In the genomic region with DNA sequence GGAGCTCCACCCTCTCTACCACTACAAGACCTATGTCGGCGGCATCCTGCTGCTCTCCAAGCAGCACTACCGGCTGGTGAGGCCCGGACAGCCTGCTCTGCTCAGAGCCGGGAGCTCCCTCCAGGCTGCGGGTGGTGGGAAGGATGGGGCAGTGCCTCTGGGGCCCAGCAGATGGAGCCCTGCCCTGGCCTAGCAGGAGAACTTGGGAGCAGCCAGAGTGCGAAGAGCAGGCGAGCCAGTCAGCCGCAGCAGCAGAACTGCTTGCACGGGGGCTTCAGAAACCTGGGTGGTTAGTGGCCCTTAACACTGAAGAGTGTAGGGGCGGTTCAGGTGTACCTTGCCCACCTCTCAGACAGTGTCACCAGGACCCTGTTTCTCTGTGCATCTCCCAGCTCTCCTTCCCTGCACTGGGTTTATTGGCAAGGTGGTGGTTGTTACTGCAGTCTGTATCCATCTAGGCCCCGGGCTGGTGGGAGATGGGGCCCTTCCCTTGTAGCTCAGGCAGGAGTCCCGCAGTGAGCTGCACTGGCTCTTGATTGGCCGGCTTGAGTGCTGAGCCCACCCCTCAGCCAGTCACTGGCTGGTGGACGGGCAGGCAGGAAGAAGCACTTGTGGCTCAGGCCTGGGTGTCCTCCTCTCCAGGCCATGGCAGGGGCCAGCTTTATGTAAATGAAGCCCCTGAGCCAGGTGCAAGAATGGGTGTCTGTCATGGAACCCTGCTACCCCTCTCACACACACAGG, we compare ENCODE assay signal across 8 cellular contexts. TPM values are rescaled to one million over a fixed set of nuclear protein-coding genes. Genes with fewer than 3 reads are reported as not detected.
A peak's percentile ranks its signal among the peaks of the same experiment; 100 is the strongest.
DNase-seq lines count a peak whose midpoint lies in the region; ATAC-seq and TF ChIP-seq lines count a peak whose summit lies in the region.

No MANE protein-coding gene starts in this region.

- 22 to 29% methylated on average over 15 of the region's 15 CpGs for WGBS in heart right ventricle, 2 donors
- WGBS in psoas muscle, 3 donors: 24 to 30% (median 26%) methylated on average over 14 to 15 of the region's 15 CpGs

- no peak overlapping the region for H3K4me3 ChIP-seq in heart right ventricle
- no peak overlapping the region for H3K4me3 ChIP-seq in psoas muscle

- ATAC-seq in GM19463 (IDR thresholded peaks at IDR 0.05; ENCODE audit: unreplicated experiment) (peak; percentile 58), heart right ventricle (peak; percentile 74 to 89 (median 82)), psoas muscle (peak; percentile 71 to 86 (median 80)), GM21515 (IDR thresholded peaks at IDR 0.05; ENCODE audit: unreplicated experiment) (no peak)
- peak; percentile 75 for ATAC-seq in activated naive CD8-positive, alpha-beta T cell treated with anti-CD3 and anti-CD28 coated beads, Interleukin-2, amount 50 U/mL, for 24 hours

- intact Hi-C loops in heart right ventricle (cut with DNase I) (loop anchor here in 1 of 10 donors (5.0 kb wide), 1 partner anchor 455 kb away; no protein-coding TSS in a partner anchor), psoas muscle (cut with DNase I) (no loop called here)

- H3K4me1 ChIP-seq in heart right ventricle (peaks cover 0 to 9% (median 2%) of the 10 kb centered on the region in 9 donors), psoas muscle (peaks cover 4% of the 10 kb centered on the region)

- H3K27ac ChIP-seq in heart right ventricle: no peak overlapping the region
- H3K27ac ChIP-seq in psoas muscle: no peak overlapping the region

- TF ChIP-seq CTCF in heart right ventricle (IDR thresholded peaks at IDR 0.05) (peak; percentile 48 to 91 (median 84)), psoas muscle (IDR thresholded peaks at IDR 0.05) (peak; percentile 79)

- peaks cover 3% of the 10 kb centered on the region for H3K4me1 Mint-ChIP-seq in activated naive CD8-positive, alpha-beta T cell treated with anti-CD3 and anti-CD28 coated beads, Interleukin-2, amount 50 U/mL, for 24 hours

- no peaks in the 10 kb centered on the region for H3K27me3 Mint-ChIP-seq in activated naive CD8-positive, alpha-beta T cell treated with anti-CD3 and anti-CD28 coated beads, Interleukin-2, amount 50 U/mL, for 24 hours

- H3K36me3 ChIP-seq in heart right ventricle (peaks cover 0 to 46% (median 0%) of the 10 kb centered on the region in 9 donors), psoas muscle (ENCODE audit: insufficient read depth in 1 of 2, low read depth in 1 of 2) (peaks cover 0 to 3% of the 10 kb centered on the region in 2 donors)

- DNase-seq in AG20443 (ENCODE audit: low spot score): peak; percentile 96
- DNase-seq in NCI-H1092 treated with DMSO at 0.1 percent for 48 hours (lab: John Stamatoyannopoulos, UW): peak; percentile 65
- peak; percentile 42 for DNase-seq in SKM-1 treated with dmso at 0.1 percent for 144 hours (lab: John Stamatoyannopoulos, UW; ENCODE audit: unreplicated experiment)
- peak; percentile 70 for DNase-seq in activated naive CD8-positive, alpha-beta T cell treated with anti-CD3 and anti-CD28 coated beads, Interleukin-2, amount 50 U/mL, for 24 hours
- DNase-seq in heart right ventricle: peak; percentile 62 to 71
- DNase-seq in psoas muscle: peak; percentile 70 to 85

- H3K36me3 Mint-ChIP-seq in activated naive CD8-positive, alpha-beta T cell treated with anti-CD3 and anti-CD28 coated beads, Interleukin-2, amount 50 U/mL, for 24 hours (ENCODE audit: low read depth): no peaks in the 10 kb centered on the region

- H3K27ac Mint-ChIP-seq in activated naive CD8-positive, alpha-beta T cell treated with anti-CD3 and anti-CD28 coated beads, Interleukin-2, amount 50 U/mL, for 24 hours: no peak overlapping the region

- H3K27me3 ChIP-seq in heart right ventricle (no peaks in the 10 kb centered on the region), psoas muscle (ENCODE audit: insufficient read depth in 3 of 3, low read length in 2 of 3) (no peaks in the 10 kb centered on the region)

- no peaks in the 10 kb centered on the region for H3K9me3 Mint-ChIP-seq in activated naive CD8-positive, alpha-beta T cell treated with anti-CD3 and anti-CD28 coated beads, Interleukin-2, amount 50 U/mL, for 24 hours

- no peaks in the 10 kb centered on the region for H3K9me3 ChIP-seq in heart right ventricle
- no peaks in the 10 kb centered on the region for H3K9me3 ChIP-seq in psoas muscle

- H3K4me3 Mint-ChIP-seq in activated naive CD8-positive, alpha-beta T cell treated with anti-CD3 and anti-CD28 coated beads, Interleukin-2, amount 50 U/mL, for 24 hours: no peak overlapping the region

RNA-seq across cellular contexts. Expression of a gene that starts 7.7 kb away (rescaled TPM):
- total RNA-seq in heart right ventricle (10 to 100 TPM in 9 of 10 donors, 1 to 10 TPM in 1; 9.8 to 17.4 (median 15.0) TPM), psoas muscle (10 to 100 TPM; 12.7 to 18.5 (median 14.1) TPM)
- polyA plus RNA-seq in heart right ventricle (10 to 100 TPM; 20.4 to 29.7 TPM), psoas muscle (10 to 100 TPM; 13.0 to 23.1 (median 15.1) TPM)

RNA-seq across cellular contexts. Expression of a gene that starts 15.6 kb away (rescaled TPM):
- 100 to 1,000 TPM in 2 of 10 donors, 10 to 100 TPM in 8; 58.1 to 140 (median 69.5) TPM for total RNA-seq in heart right ventricle
- polyA plus RNA-seq in heart right ventricle: 100 to 1,000 TPM in 1 of 2 donors, 10 to 100 TPM in 1; 48.3 to 310 TPM
- total RNA-seq in psoas muscle: 10 to 100 TPM; 47.5 to 71.9 (median 56.7) TPM
- polyA plus RNA-seq in psoas muscle: 100 to 1,000 TPM in 2 of 3 donors, 10 to 100 TPM in 1; 78.3 to 185 (median 115) TPM

RNA-seq across cellular contexts. Expression of a gene that starts 53.3 kb away (rescaled TPM):
- total RNA-seq in heart right ventricle (10 to 100 TPM; 14.1 to 34.4 (median 20.1) TPM), psoas muscle (10 to 100 TPM; 27.2 to 36.7 (median 30.3) TPM)
- polyA plus RNA-seq in heart right ventricle (100 to 1,000 TPM in 1 of 2 donors, 10 to 100 TPM in 1; 28.0 to 201 TPM), psoas muscle (10 to 100 TPM; 26.9 to 31.2 (median 27.0) TPM)

Comparison
In these comparisons a context has a peak if more than half of its experiments do, and no peak if none do; other contexts are left out.
1. DNase-seq: peak in every context shown above with its lines; median percentile 96 in AG20443; 78 in psoas muscle; 70 in activated naive CD8-positive, alpha-beta T cell treated with anti-CD3 and anti-CD28 coated beads, Interleukin-2, amount 50 U/mL, for 24 hours; 66 in heart right ventricle; 65 in NCI-H1092 treated with DMSO at 0.1 percent for 48 hours; 42 in SKM-1 treated with dmso at 0.1 percent for 144 hours.